4 cellular contexts compared by ENCODE assay signal in genomic region chr15:43175656-43176309, GRCh38. TPM values are rescaled to one million over a fixed set of nuclear protein-coding genes. Genes with fewer than 3 reads are reported as not detected.
"Had no signal": no experiment of that assay in that cellular context is flagged by ENCODE, and none has a peak within 500 bp of the region (broad histone marks: within the 10 kb centered on the region; RNA-seq: fewer than 3 reads in every experiment).

No MANE protein-coding gene starts in this region.

RNA-seq across cellular contexts. Expression of gene EPB42, which starts 45.0 kb away (rescaled TPM):
- total RNA-seq: HT-29, HT1080, IMR-90 had no signal
- polyA plus RNA-seq: IgD-negative memory B cell, IMR-90 had no signal
